10 cellular contexts compared by ENCODE assay signal in genomic region chr1:214438530-214438929, GRCh38.
DNase-seq lines count a peak whose midpoint lies in the region; ATAC-seq and TF ChIP-seq lines count a peak whose summit lies in the region.
"Had no signal": no experiment of that assay in that cellular context is flagged by ENCODE, and none has a peak within 500 bp of the region (broad histone marks: within the 10 kb centered on the region; RNA-seq: fewer than 3 reads in every experiment).

No MANE protein-coding gene starts in this region.

- H3K79me2 ChIP-seq in parathyroid adenoma, result no peaks in the 10 kb centered on the region

- CTCF ChIA-PET in activated CD8-positive, alpha-beta T cell treated with anti-CD3 and anti-CD28 coated beads, Interleukin-2, amount 10 ng/mL, durations not matched to agents 7 days and 5 days (lab: Charles Lee), result interaction anchor here (0.6 to 2.4 kb wide), 8 partner anchors 9 to 122 kb away, joined by 3 to 14 read pairs (median 3); no protein-coding TSS in a partner anchor

- ATAC-seq in activated CD4-positive, CD25-positive, alpha-beta regulatory T cell treated with anti-CD3 and anti-CD28 coated beads, Interleukin-2, amount 50 U/mL, for 24 hours, result peak; percentile 35 to 40
- peak; percentile 25 for ATAC-seq in HG02885 (IDR thresholded peaks at IDR 0.05; ENCODE audit: poor library complexity, unreplicated experiment)
- no peak for ATAC-seq in activated CD8-positive, alpha-beta T cell treated with anti-CD3 and anti-CD28 coated beads, Interleukin-2, amount 10 ng/mL, durations not matched to agents 7 days and 5 days

- H3K27me3 Mint-ChIP-seq in activated CD8-positive, alpha-beta T cell treated with anti-CD3 and anti-CD28 coated beads, Interleukin-2, amount 10 ng/mL, durations not matched to agents 7 days and 5 days (ENCODE audit: low read depth), result peaks cover 7% of the 10 kb centered on the region

- peak overlapping the region; percentile 59 for H3K4me3 Mint-ChIP-seq in activated CD8-positive, alpha-beta T cell treated with anti-CD3 and anti-CD28 coated beads, Interleukin-2, amount 10 ng/mL, durations not matched to agents 7 days and 5 days

- H3K36me3 ChIP-seq in parathyroid adenoma (ENCODE audit: control insufficient read depth, insufficient read depth, low read length), result no peaks in the 10 kb centered on the region

- H3K9me3 ChIP-seq in parathyroid adenoma (ENCODE audit: control insufficient read depth, low read length), result no peaks in the 10 kb centered on the region

- POLR2A ChIA-PET in activated CD8-positive, alpha-beta T cell treated with anti-CD3 and anti-CD28 coated beads, Interleukin-2, amount 10 ng/mL, durations not matched to agents 7 days and 5 days (lab: Charles Lee), result interaction anchor here (2.7 kb wide), 1 partner anchor 11 kb away, joined by 15 read pairs; no protein-coding TSS in a partner anchor

- H3K9ac ChIP-seq in parathyroid adenoma, result no peak overlapping the region

- H3K4me2 ChIP-seq in parathyroid adenoma (ENCODE audit: low read length), result no peak overlapping the region

- no peak overlapping the region for H3K4me3 ChIP-seq in parathyroid adenoma (ENCODE audit: low read depth, low read length)

- H3K4me1 ChIP-seq in parathyroid adenoma, result peaks cover 7% of the 10 kb centered on the region

- H2AFZ ChIP-seq in parathyroid adenoma, result peak overlapping the region; percentile 46

- no peaks in the 10 kb centered on the region for H3K27me3 ChIP-seq in parathyroid adenoma (ENCODE audit: control insufficient read depth, insufficient read depth, low read length)

- no peaks in the 10 kb centered on the region for H3K9me3 Mint-ChIP-seq in activated CD8-positive, alpha-beta T cell treated with anti-CD3 and anti-CD28 coated beads, Interleukin-2, amount 10 ng/mL, durations not matched to agents 7 days and 5 days (ENCODE audit: insufficient read depth)

- no peak for TF ChIP-seq CTCF in parathyroid adenoma (IDR thresholded peaks at IDR 0.05)

- peak overlapping the region; percentile 79 for H3K27ac Mint-ChIP-seq in activated CD8-positive, alpha-beta T cell treated with anti-CD3 and anti-CD28 coated beads, Interleukin-2, amount 10 ng/mL, durations not matched to agents 7 days and 5 days

- H3K36me3 Mint-ChIP-seq in activated CD8-positive, alpha-beta T cell treated with anti-CD3 and anti-CD28 coated beads, Interleukin-2, amount 10 ng/mL, durations not matched to agents 7 days and 5 days (ENCODE audit: low read depth), result no peaks in the 10 kb centered on the region

- peak overlapping the region; percentile 62 for H3K27ac ChIP-seq in parathyroid adenoma

- H3K4me1 Mint-ChIP-seq in activated CD8-positive, alpha-beta T cell treated with anti-CD3 and anti-CD28 coated beads, Interleukin-2, amount 10 ng/mL, durations not matched to agents 7 days and 5 days (ENCODE audit: low read depth), result peaks cover 40% of the 10 kb centered on the region

- no peak for DNase-seq in activated CD4-positive, CD25-positive, alpha-beta regulatory T cell (lab: John Stamatoyannopoulos, UW)
- DNase-seq in activated CD8-positive, alpha-beta T cell treated with anti-CD3 and anti-CD28 coated beads, Interleukin-2, amount 10 ng/mL, durations not matched to agents 7 days and 5 days, result no peak
- DNase-seq in retina, result no peak
- no peak for DNase-seq in NCI-H1092 treated with DMSO at 0.1 percent for 48 hours (lab: John Stamatoyannopoulos, UW)
- DNase-seq in stimulated activated CD4-positive, alpha-beta T cell treated with anti-CD3 and anti-CD28 coated beads, Interleukin-2, amount 100 ng/mL, for 24 hours, result no peak
- DNase-seq: activated CD8-positive, alpha-beta memory T cell treated with anti-CD3 and anti-CD28 coated beads, Interleukin-2, amount 50 U/mL, for 4 hours; NCI-H2081 had no signal
